In the genomic region with DNA sequence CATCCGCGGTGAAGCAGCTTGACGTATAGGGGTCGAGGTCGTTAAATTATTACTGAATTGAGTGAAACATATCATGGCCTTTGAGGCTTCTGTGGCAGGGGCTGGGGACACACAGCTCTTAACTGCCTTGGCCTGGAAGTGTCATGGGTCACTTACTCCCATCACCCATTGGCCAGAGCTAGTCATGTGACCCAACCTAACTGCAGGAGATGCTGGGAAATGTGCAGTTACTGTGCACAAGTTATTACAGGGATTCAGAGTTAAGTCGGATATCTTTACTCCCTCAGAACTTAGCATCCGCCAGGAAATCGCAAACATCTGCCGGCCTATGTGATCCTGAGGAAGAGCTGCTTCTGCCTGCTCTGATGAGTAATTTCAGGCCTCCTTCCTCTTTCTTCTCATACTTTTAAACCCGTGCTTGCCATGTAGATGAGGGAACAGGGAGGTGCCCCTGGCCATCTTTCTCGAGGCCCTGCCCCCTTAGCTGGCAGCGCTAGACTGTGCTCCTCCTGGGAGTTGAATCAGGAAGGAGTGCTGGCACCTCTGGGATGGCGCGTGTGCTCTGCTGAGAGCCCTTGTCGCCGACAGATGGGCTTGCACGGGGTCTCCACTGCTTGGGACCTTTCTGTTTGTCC, we compare ENCODE assay signal across 26 cellular contexts.
DNase-seq lines count a peak whose midpoint lies in the region; ATAC-seq and TF ChIP-seq lines count a peak whose summit lies in the region.
"Had no signal": no experiment of that assay in that cellular context is flagged by ENCODE, and none has a peak within 500 bp of the region (broad histone marks: within the 10 kb centered on the region; RNA-seq: fewer than 3 reads in every experiment).

No MANE protein-coding gene starts in this region.

- no peak for TF ChIP-seq CTCF in foreskin fibroblast (IDR thresholded peaks at IDR 0.05; ENCODE audit: low read depth, low read length)

- H3K27ac ChIP-seq in naive thymus-derived CD4-positive, alpha-beta T cell (ENCODE audit: low read depth, low read length), result no peak overlapping the region
- H3K27ac ChIP-seq: ascending aorta, prostate gland, RWPE1, skin epidermis, upper lobe of left lung had no signal

- H3K9me3 ChIP-seq in naive thymus-derived CD4-positive, alpha-beta T cell (ENCODE audit: control insufficient read depth in 2 of 3, low read length in 3 of 3), result no peaks in the 10 kb centered on the region
- H3K9me3 ChIP-seq: ascending aorta, prostate gland, upper lobe of left lung had no signal

- CTCF ChIA-PET in naive thymus-derived CD4-positive, alpha-beta T cell (lab: Charles Lee), result no interaction called here

- DNase-seq in GM03348 (ENCODE audit: low spot score) (peak; percentile 20), Kasumi-1 (lab: John Stamatoyannopoulos, UW) (peak; percentile 99), foreskin fibroblast (peak; percentile 25), NCI-H1417 treated with DMSO at 0.1 percent for 48 hours (lab: John Stamatoyannopoulos, UW) (no peak), NCI-H2029 treated with DMSO at 0.1 percent for 48 hours (lab: John Stamatoyannopoulos, UW) (no peak)
- DNase-seq in naive thymus-derived CD4-positive, alpha-beta T cell, result no peak
- no peak for DNase-seq in activated CD8-positive, alpha-beta memory T cell treated with anti-CD3 and anti-CD28 coated beads for 24 hours
- no peak for DNase-seq in activated CD4-positive, alpha-beta T cell treated with anti-CD3 and anti-CD28 coated beads for 4 hours
- DNase-seq: activated B cell treated with CpG ODN at 0.5 μM for 24 hours; activated CD4-positive, alpha-beta T cell treated with anti-CD3 and anti-CD28 coated beads, Interleukin-2, amount 50 U/mL, for 48 hours; activated naive CD8-positive, alpha-beta T cell treated with anti-CD3 and anti-CD28 coated beads for 36 hours; AML-193; caudate nucleus; head of caudate nucleus; left cardiac atrium; NCI-H1105; NCI-H2081; NCI-H226; stimulated activated CD4-positive, alpha-beta T cell treated with anti-CD3 and anti-CD28 coated beads, Interleukin-1b, Interleukin-23, amount 100 ng/mL, for 48 hours; T-helper 9 cell; upper lobe of left lung had no signal

- peaks cover 0 to 7% (median 0%) of the 10 kb centered on the region in 3 experiments for H3K36me3 ChIP-seq in naive thymus-derived CD4-positive, alpha-beta T cell (ENCODE audit: control insufficient read depth in 2 of 3, insufficient read depth in 3 of 3, low read length in 3 of 3)
- H3K36me3 ChIP-seq: prostate gland had no signal

- H3K27ac Mint-ChIP-seq in naive thymus-derived CD4-positive, alpha-beta T cell, result no peak overlapping the region
- H3K27ac Mint-ChIP-seq: activated B cell treated with CpG ODN at 0.5 μM for 24 hours; activated naive CD8-positive, alpha-beta T cell treated with anti-CD3 and anti-CD28 coated beads for 36 hours; activated T-helper 2 cell treated with anti-CD3 and anti-CD28 coated beads, Interferon-gamma antibody, Interleukin-2, Interleukin-4, amounts not matched to agents 10 μg/mL and 5 μg/mL and 100 μg/mL, durations not matched to agents 14 hours and 24 hours and 36 hours had no signal

- H3K27me3 ChIP-seq in naive thymus-derived CD4-positive, alpha-beta T cell (ENCODE audit: control insufficient read depth in 2 of 2, insufficient read depth in 2 of 2, low read length in 2 of 2), result no peaks in the 10 kb centered on the region
- H3K27me3 ChIP-seq: ascending aorta, upper lobe of left lung had no signal

- H3K27me3 Mint-ChIP-seq in naive thymus-derived CD4-positive, alpha-beta T cell, result no peaks in the 10 kb centered on the region
- H3K27me3 Mint-ChIP-seq: activated B cell treated with CpG ODN at 0.5 μM for 24 hours; activated naive CD8-positive, alpha-beta T cell treated with anti-CD3 and anti-CD28 coated beads for 36 hours had no signal

- POLR2A ChIA-PET in naive thymus-derived CD4-positive, alpha-beta T cell (lab: Charles Lee), result no interaction called here

- intact Hi-C loops in naive thymus-derived CD4-positive, alpha-beta T cell (cut with micrococcal nuclease), result no loop called here

- peaks cover 0 to 3% (median 0%) of the 10 kb centered on the region in 7 donors for H3K4me1 Mint-ChIP-seq in naive thymus-derived CD4-positive, alpha-beta T cell
- H3K4me1 Mint-ChIP-seq: activated B cell treated with CpG ODN at 0.5 μM for 24 hours; activated naive CD8-positive, alpha-beta T cell treated with anti-CD3 and anti-CD28 coated beads for 36 hours had no signal

- H3K4me3 ChIP-seq in foreskin fibroblast (ENCODE audit: low read depth in 1 of 2, low read length in 2 of 2), result no peak overlapping the region
- H3K4me3 ChIP-seq in naive thymus-derived CD4-positive, alpha-beta T cell (ENCODE audit: low read length), result no peak overlapping the region
- H3K4me3 ChIP-seq: ascending aorta, prostate gland, skin epidermis, upper lobe of left lung had no signal

- no peaks in the 10 kb centered on the region for H3K4me1 ChIP-seq in naive thymus-derived CD4-positive, alpha-beta T cell (ENCODE audit: control insufficient read depth in 2 of 2, insufficient read depth in 2 of 2, low read length in 2 of 2)
- H3K4me1 ChIP-seq: ascending aorta, prostate gland had no signal

- ATAC-seq in naive thymus-derived CD4-positive, alpha-beta T cell, result peak; percentile 80

- H3K4me3 Mint-ChIP-seq in naive thymus-derived CD4-positive, alpha-beta T cell, result no peak overlapping the region
- H3K4me3 Mint-ChIP-seq: activated B cell treated with CpG ODN at 0.5 μM for 24 hours; activated naive CD8-positive, alpha-beta T cell treated with anti-CD3 and anti-CD28 coated beads for 36 hours had no signal

- H3K36me3 Mint-ChIP-seq in naive thymus-derived CD4-positive, alpha-beta T cell, result peaks cover 0 to 22% (median 13%) of the 10 kb centered on the region in 5 donors

- H3K9me3 Mint-ChIP-seq in naive thymus-derived CD4-positive, alpha-beta T cell, result peaks cover 0 to 2% (median 0%) of the 10 kb centered on the region in 11 donors
- H3K9me3 Mint-ChIP-seq: activated B cell treated with CpG ODN at 0.5 μM for 24 hours; activated naive CD8-positive, alpha-beta T cell treated with anti-CD3 and anti-CD28 coated beads for 36 hours; activated T-helper 2 cell treated with anti-CD3 and anti-CD28 coated beads, Interferon-gamma antibody, Interleukin-2, Interleukin-4, amounts not matched to agents 10 μg/mL and 5 μg/mL and 100 μg/mL, durations not matched to agents 14 hours and 24 hours and 36 hours had no signal

Comparison
In these comparisons a context has a peak if more than half of its experiments do, and no peak if none do; other contexts are left out.
1. DNase-seq: peak in GM03348 (single experiment), Kasumi-1 (2 of 2) and foreskin fibroblast (2 of 2); none in naive thymus-derived CD4-positive, alpha-beta T cell (0 of 9), NCI-H1417 treated with DMSO at 0.1 percent for 48 hours (single experiment), activated CD8-positive, alpha-beta memory T cell treated with anti-CD3 and anti-CD28 coated beads for 24 hours (single experiment), activated CD4-positive, alpha-beta T cell treated with anti-CD3 and anti-CD28 coated beads for 4 hours (0 of 2) and NCI-H2029 treated with DMSO at 0.1 percent for 48 hours (single experiment).